Comparison of ENCODE assay signal across 16 cellular contexts in the genomic region with DNA sequence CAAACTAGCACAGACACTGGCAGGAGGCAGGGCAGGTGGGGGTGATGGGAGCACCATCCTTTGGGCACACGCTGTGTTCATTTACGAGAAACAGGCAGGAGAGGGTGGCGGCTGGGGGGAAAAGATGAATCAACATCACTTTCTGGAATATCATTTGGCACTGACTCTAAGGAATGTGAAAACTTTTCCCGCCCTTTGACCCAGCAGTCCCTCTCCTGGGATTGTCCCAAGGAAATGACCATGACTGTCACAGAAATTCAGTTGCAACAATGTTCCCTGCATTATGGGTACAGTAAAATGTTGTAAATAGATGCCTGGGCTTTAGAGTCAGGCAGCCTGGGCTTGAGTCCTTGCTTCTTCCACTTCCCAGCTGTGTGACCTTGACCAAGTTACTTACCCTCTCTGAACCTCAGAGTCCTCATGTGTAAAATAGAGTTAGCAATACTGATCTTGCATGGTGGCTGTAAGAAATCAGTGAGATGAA. TPM values are rescaled to one million over a fixed set of nuclear protein-coding genes. Genes with fewer than 3 reads are reported as not detected.
DNase-seq lines count a peak whose midpoint lies in the region; ATAC-seq and TF ChIP-seq lines count a peak whose summit lies in the region.
"Had no signal": no experiment of that assay in that cellular context is flagged by ENCODE, and none has a peak within 500 bp of the region (broad histone marks: within the 10 kb centered on the region; RNA-seq: fewer than 3 reads in every experiment).

No MANE protein-coding gene starts in this region.

- no peak overlapping the region for H3K4me3 Mint-ChIP-seq in activated naive CD8-positive, alpha-beta T cell treated with anti-CD3 and anti-CD28 coated beads, Interleukin-2, amount 50 U/mL, for 24 hours
- H3K4me3 Mint-ChIP-seq: activated CD8-positive, alpha-beta T cell treated with anti-CD3 and anti-CD28 coated beads, Interleukin-2, amount 10 ng/mL, durations not matched to agents 7 days and 5 days; activated naive CD8-positive, alpha-beta T cell; natural killer cell had no signal

- TF ChIP-seq POLR2A in esophagus muscularis mucosa (IDR thresholded peaks at IDR 0.05; ENCODE audit: low read depth) (no peak), testis (IDR thresholded peaks at IDR 0.05) (no peak)

- peak overlapping the region in 3 of 4 donors; percentile 24 to 51 (median 44) for H3K27ac ChIP-seq in esophagus muscularis mucosa (replicated peaks in 1 of 4)
- H3K27ac ChIP-seq in liver (ENCODE audit: low read depth in 1 of 2, low read length in 2 of 2), result no peak overlapping the region
- H3K27ac ChIP-seq in testis, result peak overlapping the region in 1 of 2 donors; percentile 45
- H3K27ac ChIP-seq: brain microvascular endothelial cell had no signal

- peak in 1 of 2 donors; percentile 14 for TF ChIP-seq RAD21 in liver (IDR thresholded peaks at IDR 0.05)

- no peaks in the 10 kb centered on the region for H3K4me1 Mint-ChIP-seq in activated naive CD8-positive, alpha-beta T cell treated with anti-CD3 and anti-CD28 coated beads, Interleukin-2, amount 50 U/mL, for 24 hours
- H3K4me1 Mint-ChIP-seq: natural killer cell had no signal

- H3K4me3 ChIP-seq in esophagus muscularis mucosa (no peak overlapping the region), liver (ENCODE audit: low read depth in 1 of 3, low read length in 3 of 3) (no peak overlapping the region), testis (no peak overlapping the region)
- H3K4me3 ChIP-seq: prostate gland had no signal

- H3K27me3 ChIP-seq in esophagus muscularis mucosa, result no peaks in the 10 kb centered on the region
- no peaks in the 10 kb centered on the region for H3K27me3 ChIP-seq in liver (ENCODE audit: control insufficient read depth in 4 of 4, insufficient read depth in 4 of 4, low read length in 3 of 4)
- H3K27me3 ChIP-seq in testis, result no peaks in the 10 kb centered on the region

- 85% methylated on average over 4 of the region's 4 CpGs for WGBS in esophagus muscularis mucosa
- WGBS in liver, result 75% methylated on average over 4 of the region's 4 CpGs
- 52 to 57% methylated on average over 4 of the region's 4 CpGs for WGBS in testis, 2 donors

- H3K9me3 ChIP-seq in esophagus muscularis mucosa (peaks cover 0 to under 1% (median 0%) of the 10 kb centered on the region in 4 donors), liver (ENCODE audit: control insufficient read depth in 4 of 4, low read length in 3 of 4) (no peaks in the 10 kb centered on the region), testis (no peaks in the 10 kb centered on the region)
- H3K9me3 ChIP-seq: prostate gland had no signal

- peak; percentile 18 for DNase-seq in NCI-H460 (ENCODE audit: extremely low read depth, low read depth)
- DNase-seq in esophagus muscularis mucosa (ENCODE audit: extremely low spot score), result no peak
- peak; percentile 31 for DNase-seq in testis
- no peak for DNase-seq in EL
- DNase-seq in activated naive CD8-positive, alpha-beta T cell treated with anti-CD3 and anti-CD28 coated beads, Interleukin-2, amount 50 U/mL, for 24 hours, result no peak
- DNase-seq: activated CD4-positive, CD25-positive, alpha-beta regulatory T cell; activated CD8-positive, alpha-beta T cell treated with anti-CD3 and anti-CD28 coated beads, Interleukin-2, amount 10 ng/mL, durations not matched to agents 7 days and 5 days; brain microvascular endothelial cell; mesenchymal stem cell; natural killer cell; NCI-H1048; stimulated activated naive CD4-positive, alpha-beta T cell treated with Interleukin-2 at 50 U/mL for 16 hours had no signal

- peaks cover 6% of the 10 kb centered on the region for H3K36me3 Mint-ChIP-seq in activated naive CD8-positive, alpha-beta T cell treated with anti-CD3 and anti-CD28 coated beads, Interleukin-2, amount 50 U/mL, for 24 hours (ENCODE audit: low read depth)
- H3K36me3 Mint-ChIP-seq: natural killer cell had no signal

- TF ChIP-seq CTCF in esophagus muscularis mucosa (IDR thresholded peaks at IDR 0.05), result no peak
- TF ChIP-seq CTCF in liver (IDR thresholded peaks at IDR 0.05; ENCODE audit: low read depth, low read length, missing input control), result no peak
- no peak for TF ChIP-seq CTCF in testis (IDR thresholded peaks at IDR 0.05)

- ATAC-seq in HG02884 (IDR thresholded peaks at IDR 0.05; ENCODE audit: unreplicated experiment), result no peak
- no peak for ATAC-seq in activated naive CD8-positive, alpha-beta T cell treated with anti-CD3 and anti-CD28 coated beads, Interleukin-2, amount 50 U/mL, for 24 hours
- ATAC-seq: activated CD8-positive, alpha-beta T cell treated with anti-CD3 and anti-CD28 coated beads, Interleukin-2, amount 10 ng/mL, durations not matched to agents 7 days and 5 days; natural killer cell had no signal

- peak; percentile 77 for TF ChIP-seq EP300 in esophagus muscularis mucosa (IDR thresholded peaks at IDR 0.05)

- H3K27ac Mint-ChIP-seq in activated naive CD8-positive, alpha-beta T cell treated with anti-CD3 and anti-CD28 coated beads, Interleukin-2, amount 50 U/mL, for 24 hours, result no peak overlapping the region
- H3K27ac Mint-ChIP-seq: activated CD8-positive, alpha-beta T cell treated with anti-CD3 and anti-CD28 coated beads, Interleukin-2, amount 10 ng/mL, durations not matched to agents 7 days and 5 days; activated naive CD8-positive, alpha-beta T cell; natural killer cell had no signal

- H3K4me1 ChIP-seq in esophagus muscularis mucosa (peaks cover 8 to 38% (median 33%) of the 10 kb centered on the region in 4 donors), liver (ENCODE audit: control insufficient read depth in 4 of 4, insufficient read depth in 4 of 4, low read length in 3 of 4) (no peaks in the 10 kb centered on the region), testis (peaks cover 15% of the 10 kb centered on the region)
- H3K4me1 ChIP-seq: prostate gland had no signal

- H3K36me3 ChIP-seq in esophagus muscularis mucosa (peaks cover 0 to 16% (median 5%) of the 10 kb centered on the region in 4 donors), liver (ENCODE audit: control insufficient read depth in 4 of 4, insufficient read depth in 3 of 4, low read depth in 1 of 4, low read length in 3 of 4) (no peaks in the 10 kb centered on the region), testis (ENCODE audit: low read depth, missing control alignments) (no peaks in the 10 kb centered on the region)
- H3K36me3 ChIP-seq: brain microvascular endothelial cell, prostate gland had no signal

- H3K9me3 Mint-ChIP-seq in activated naive CD8-positive, alpha-beta T cell treated with anti-CD3 and anti-CD28 coated beads, Interleukin-2, amount 50 U/mL, for 24 hours, result peaks cover 3% of the 10 kb centered on the region

- H3K9ac ChIP-seq in liver (ENCODE audit: low read depth in 1 of 2, low read length in 2 of 2), result no peak overlapping the region

- H3K27me3 Mint-ChIP-seq in activated naive CD8-positive, alpha-beta T cell treated with anti-CD3 and anti-CD28 coated beads, Interleukin-2, amount 50 U/mL, for 24 hours, result no peaks in the 10 kb centered on the region
- H3K27me3 Mint-ChIP-seq: activated naive CD8-positive, alpha-beta T cell had no signal

- intact Hi-C loops in esophagus muscularis mucosa (cut with DNase I) (no loop called here), testis (cut with DNase I; ENCODE audit: low total_unique reads) (no loop called here)

TF ChIP-seq in liver, 16 proteins besides CTCF, POLR2A, EP300 and RAD21:
- TF ChIP-seq TAF1 (conservative IDR thresholded peaks at IDR 0.05), result no peak
- TF ChIP-seq, protein P1, sequence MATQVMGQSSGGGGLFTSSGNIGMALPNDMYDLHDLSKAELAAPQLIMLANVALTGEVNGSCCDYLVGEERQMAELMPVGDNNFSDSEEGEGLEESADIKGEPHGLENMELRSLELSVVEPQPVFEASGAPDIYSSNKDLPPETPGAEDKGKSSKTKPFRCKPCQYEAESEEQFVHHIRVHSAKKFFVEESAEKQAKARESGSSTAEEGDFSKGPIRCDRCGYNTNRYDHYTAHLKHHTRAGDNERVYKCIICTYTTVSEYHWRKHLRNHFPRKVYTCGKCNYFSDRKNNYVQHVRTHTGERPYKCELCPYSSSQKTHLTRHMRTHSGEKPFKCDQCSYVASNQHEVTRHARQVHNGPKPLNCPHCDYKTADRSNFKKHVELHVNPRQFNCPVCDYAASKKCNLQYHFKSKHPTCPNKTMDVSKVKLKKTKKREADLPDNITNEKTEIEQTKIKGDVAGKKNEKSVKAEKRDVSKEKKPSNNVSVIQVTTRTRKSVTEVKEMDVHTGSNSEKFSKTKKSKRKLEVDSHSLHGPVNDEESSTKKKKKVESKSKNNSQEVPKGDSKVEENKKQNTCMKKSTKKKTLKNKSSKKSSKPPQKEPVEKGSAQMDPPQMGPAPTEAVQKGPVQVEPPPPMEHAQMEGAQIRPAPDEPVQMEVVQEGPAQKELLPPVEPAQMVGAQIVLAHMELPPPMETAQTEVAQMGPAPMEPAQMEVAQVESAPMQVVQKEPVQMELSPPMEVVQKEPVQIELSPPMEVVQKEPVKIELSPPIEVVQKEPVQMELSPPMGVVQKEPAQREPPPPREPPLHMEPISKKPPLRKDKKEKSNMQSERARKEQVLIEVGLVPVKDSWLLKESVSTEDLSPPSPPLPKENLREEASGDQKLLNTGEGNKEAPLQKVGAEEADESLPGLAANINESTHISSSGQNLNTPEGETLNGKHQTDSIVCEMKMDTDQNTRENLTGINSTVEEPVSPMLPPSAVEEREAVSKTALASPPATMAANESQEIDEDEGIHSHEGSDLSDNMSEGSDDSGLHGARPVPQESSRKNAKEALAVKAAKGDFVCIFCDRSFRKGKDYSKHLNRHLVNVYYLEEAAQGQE (IDR thresholded peaks at IDR 0.05), result peak; percentile 42
- TF ChIP-seq JUND (IDR thresholded peaks at IDR 0.05), result peak in 1 of 2 donors; percentile 21
- TF ChIP-seq NR2F2 (IDR thresholded peaks at IDR 0.05), result peak; percentile 89
- TF ChIP-seq RXRA (IDR thresholded peaks at IDR 0.05), result peak; percentile 23 to 44

RNA-seq across cellular contexts. Expression of a gene that starts 58.6 kb away (rescaled TPM):
- total RNA-seq in NCI-H460 (2014; rRNA removed; shearing (Covaris generic)), result 2.3 and 3.6 TPM in 2 replicates
- 1.2 and 1.3 TPM in 2 replicates for polyA plus RNA-seq in NCI-H460 (2014; cell fraction: nucleus; rRNA removed)
- 10 to 100 TPM in 1 of 4 donors, 1 to 10 TPM in 3; 4.2 to 28.5 (median 8.7) TPM for total RNA-seq in esophagus muscularis mucosa
- 1 to 10 TPM in 1 of 2 donors, under 1 TPM in 1; 0.75 to 2.5 TPM for total RNA-seq in liver
- polyA plus RNA-seq in liver, result under 1 TPM; 0.92 to 0.93 TPM
- total RNA-seq in testis, result 1 to 10 TPM; 5.2 to 6.9 TPM
- polyA plus RNA-seq in testis (ENCODE audit: insufficient read depth, low read depth, low replicate concordance), result 7.5 TPM

Comparison
In these comparisons a context has a peak if more than half of its experiments do, and no peak if none do; other contexts are left out.
1. DNase-seq: peak in NCI-H460 (single experiment) and testis (single experiment); none in esophagus muscularis mucosa (single experiment), EL (single experiment) and activated naive CD8-positive, alpha-beta T cell treated with anti-CD3 and anti-CD28 coated beads, Interleukin-2, amount 50 U/mL, for 24 hours (single experiment).
2. H3K27ac ChIP-seq: peak in esophagus muscularis mucosa (3 of 4); none in liver (0 of 2).